In the genomic region with DNA sequence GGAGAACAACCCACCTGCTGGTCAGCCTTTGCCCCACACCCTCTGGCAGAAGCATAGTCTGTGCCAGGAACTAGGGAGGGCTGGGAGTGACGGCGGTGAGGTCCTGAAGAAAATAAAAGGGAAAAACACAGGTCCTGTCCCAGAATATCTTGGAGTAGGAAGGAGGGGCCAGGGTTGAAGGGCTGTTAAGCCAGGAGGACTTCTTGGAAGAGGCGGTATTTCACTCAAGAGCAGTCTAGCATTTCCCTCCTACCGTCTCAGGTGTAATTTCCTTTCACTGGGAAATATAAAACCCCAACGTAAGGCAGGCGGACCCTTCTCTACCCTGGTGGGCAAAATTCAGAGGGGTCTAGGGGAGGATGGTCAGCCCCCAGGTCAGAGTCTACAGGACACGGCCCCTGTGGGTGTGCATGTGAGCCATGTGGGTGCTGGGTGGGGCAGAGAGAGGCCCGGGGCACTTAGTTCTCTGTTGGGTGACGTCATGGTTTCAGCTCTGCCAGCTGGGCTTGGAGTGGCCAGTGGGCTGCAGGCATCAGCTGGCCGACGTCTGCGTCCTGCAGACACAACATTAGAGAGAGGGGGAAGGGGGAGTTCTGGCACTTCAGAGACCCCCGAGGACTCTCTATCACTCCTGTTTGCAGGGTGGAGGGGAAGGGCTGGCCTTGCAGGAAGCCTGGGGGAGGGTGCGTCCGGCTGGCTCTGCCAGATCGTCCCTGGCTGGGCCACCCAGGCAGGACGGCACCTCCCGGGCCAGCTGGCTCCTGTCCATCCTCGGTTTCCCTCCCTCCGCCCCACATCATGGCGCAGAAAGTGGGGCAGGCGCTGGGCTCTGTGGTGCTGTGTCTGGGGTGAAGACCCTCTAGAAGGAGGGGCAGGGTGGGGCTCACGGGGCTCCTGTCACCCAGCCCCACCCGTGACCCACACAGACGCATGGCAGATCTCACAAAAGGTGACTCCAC, we compare ENCODE assay signal across 18 cellular contexts.
DNase-seq lines count a peak whose midpoint lies in the region; ATAC-seq, FAIRE-seq and TF ChIP-seq lines count a peak whose summit lies in the region.
"Had no signal": no experiment of that assay in that cellular context is flagged by ENCODE, and none has a peak within 500 bp of the region (broad histone marks: within the 10 kb centered on the region; RNA-seq: fewer than 3 reads in every experiment).

No MANE protein-coding gene starts in this region.

- no peak for TF ChIP-seq POLR2A in GM12892 (IDR thresholded peaks at IDR 0.05; ENCODE audit: low read depth, low read length)

- ATAC-seq in Right ventricle myocardium superior (ENCODE audit: poor library complexity) (peak; percentile 16), sciatic nerve (peak; percentile 12), HG03439 (IDR thresholded peaks at IDR 0.05; ENCODE audit: unreplicated experiment) (no peak)
- ATAC-seq: GM12878 had no signal

- no peaks in the 10 kb centered on the region for H3K36me3 ChIP-seq in right atrium auricular region
- no peaks in the 10 kb centered on the region for H3K36me3 ChIP-seq in hepatocyte (replicated peaks; ENCODE audit: insufficient read depth, low read depth)

- DNase-seq in Right ventricle myocardium superior (no peak), right atrium auricular region (ENCODE audit: low spot score) (no peak), cerebellum (ENCODE audit: low spot score) (peak; percentile 16), sciatic nerve (ENCODE audit: low spot score) (no peak), GM12892 (ENCODE audit: insufficient read length) (no peak), Kasumi-1 (lab: John Stamatoyannopoulos, UW) (no peak), hepatocyte (ENCODE audit: low spot score) (no peak)
- DNase-seq: DND-41, GDM1, HFFc6, NCI-H1436, NCI-H2081, NCI-H748 treated with DMSO at 0.1 percent for 48 hours, OCI-M1 had no signal

- H3K4me1 ChIP-seq in right atrium auricular region (peaks cover 0 to 8% of the 10 kb centered on the region in 2 donors), hepatocyte (ENCODE audit: insufficient read depth) (no peaks in the 10 kb centered on the region)

- FAIRE-seq in GM12892 (lab: Jason Lieb, UNC): no peak
- FAIRE-seq: A204.1, GM12878 had no signal

- H3K9me2 ChIP-seq in hepatocyte (replicated peaks; ENCODE audit: insufficient read depth): no peaks in the 10 kb centered on the region

- no peak overlapping the region for H3K4me2 ChIP-seq in hepatocyte

- WGBS in hepatocyte (ENCODE audit: low lambda C conversion rate, missing lambda C conversion rate): 88% methylated on average over 23 of the region's 25 CpGs

- H3K4me3 ChIP-seq in right atrium auricular region (no peak overlapping the region), hepatocyte (no peak overlapping the region)
- H3K4me3 ChIP-seq: GM12878 had no signal

- H2AFZ ChIP-seq in hepatocyte: no peak overlapping the region

- H3K79me2 ChIP-seq in hepatocyte: no peaks in the 10 kb centered on the region

- peaks cover 10 to 22% of the 10 kb centered on the region in 2 donors for H3K9me3 ChIP-seq in right atrium auricular region
- no peaks in the 10 kb centered on the region for H3K9me3 ChIP-seq in hepatocyte (ENCODE audit: low read depth)

- H3K27ac ChIP-seq in right atrium auricular region (no peak overlapping the region), hepatocyte (no peak overlapping the region)
- H3K27ac ChIP-seq: RWPE1 had no signal

- H4K20me1 ChIP-seq in hepatocyte (ENCODE audit: insufficient read depth, poor library complexity, severe bottlenecking): no peaks in the 10 kb centered on the region

- H3K27me3 ChIP-seq in right atrium auricular region: no peaks in the 10 kb centered on the region
- H3K27me3 ChIP-seq in hepatocyte: no peaks in the 10 kb centered on the region

- no peak for TF ChIP-seq CTCF in right atrium auricular region (IDR thresholded peaks at IDR 0.05)
- TF ChIP-seq CTCF in hepatocyte (IDR thresholded peaks at IDR 0.05; ENCODE audit: poor library complexity): no peak

- intact Hi-C loops in Right ventricle myocardium superior (cut with DNase I): loop anchor here (5.0 kb wide), 1 partner anchor 548 kb away; no protein-coding TSS in a partner anchor
- intact Hi-C loops in sciatic nerve (cut with DNase I): no loop called here
